In the genomic region with DNA sequence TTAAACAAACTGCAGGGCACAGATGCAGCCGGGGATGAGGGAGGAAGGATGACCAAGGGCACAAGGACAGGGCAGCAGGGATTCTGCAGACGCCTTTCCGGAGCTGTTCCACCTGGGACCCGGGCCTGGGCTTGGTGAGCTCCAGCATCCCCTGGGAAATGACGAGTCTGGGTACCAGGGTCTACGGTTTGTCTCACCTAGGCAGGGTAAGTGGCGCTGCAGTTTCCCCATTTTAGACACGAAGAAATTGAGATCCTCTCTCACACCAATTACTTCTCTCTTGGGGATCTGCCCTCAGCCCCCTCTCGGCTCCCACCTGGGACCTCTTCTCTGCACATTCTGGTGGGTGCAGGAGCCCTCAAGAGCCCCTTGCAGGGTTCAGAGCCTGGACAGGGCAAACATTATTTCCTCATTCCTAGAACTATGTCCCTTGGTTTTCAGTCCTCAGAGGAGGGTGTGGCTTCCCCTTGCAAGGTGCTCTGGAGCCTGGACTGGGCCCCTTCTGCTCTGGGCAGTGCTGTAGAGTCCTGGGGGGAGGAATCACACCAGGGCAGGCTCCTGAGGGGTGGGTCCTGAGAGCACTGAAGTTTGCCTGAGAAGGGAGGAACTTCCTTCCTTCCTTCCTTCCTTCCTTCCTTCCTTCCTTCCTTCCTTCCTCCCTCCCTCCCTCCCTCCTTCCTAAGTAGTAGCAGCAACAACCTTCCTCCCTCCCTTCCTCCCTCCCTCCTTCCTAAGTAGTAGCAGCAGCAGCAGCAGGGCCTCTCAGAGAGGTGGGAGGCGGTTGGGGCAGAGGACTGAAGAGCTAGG, we compare ENCODE assay signal across 15 cellular contexts. TPM values are rescaled to one million over a fixed set of nuclear protein-coding genes. Genes with fewer than 3 reads are reported as not detected.
DNase-seq lines count a peak whose midpoint lies in the region; ATAC-seq, FAIRE-seq and TF ChIP-seq lines count a peak whose summit lies in the region.
"Had no signal": no experiment of that assay in that cellular context is flagged by ENCODE, and none has a peak within 500 bp of the region (broad histone marks: within the 10 kb centered on the region; RNA-seq: fewer than 3 reads in every experiment).

No MANE protein-coding gene starts in this region.

- H3K4me1 Mint-ChIP-seq in activated naive CD4-positive, alpha-beta T cell treated with anti-CD3 and anti-CD28 coated beads, Interleukin-2, amount 50 U/mL, for 24 hours: peaks cover 14% of the 10 kb centered on the region
- peaks cover 14% of the 10 kb centered on the region for H3K4me1 Mint-ChIP-seq in activated T-helper 1 cell treated with anti-CD3 and anti-CD28 coated beads, Interleukin-12 subunit alpha, Interleukin-12 subunit beta, Interleukin-2, Interleukin-4 antibody, amounts not matched to agents 30 ng/mL and 10 ng/mL and 1 ng/mL, durations not matched to agents 14 hours and 24 hours and 36 hours (ENCODE audit: low read depth)
- peaks cover 11% of the 10 kb centered on the region for H3K4me1 Mint-ChIP-seq in type B pancreatic cell (ENCODE audit: unreplicated experiment)

- no peaks in the 10 kb centered on the region for H3K27me3 ChIP-seq in testis
- peaks cover 21% of the 10 kb centered on the region for H3K27me3 ChIP-seq in trophoblast cell (ENCODE audit: insufficient read depth, low read length)
- H3K27me3 ChIP-seq: Peyer's patch had no signal

- H4K8ac ChIP-seq in trophoblast cell (ENCODE audit: low read depth, low read length): no peak overlapping the region

- H3K9ac ChIP-seq in trophoblast cell (ENCODE audit: low read length): no peak overlapping the region
- H3K9ac ChIP-seq: KMS-11 had no signal

- H3K27ac ChIP-seq in testis: no peak overlapping the region
- no peak overlapping the region for H3K27ac ChIP-seq in trophoblast cell (ENCODE audit: low read depth, low read length)
- H3K27ac ChIP-seq: coronary artery, KMS-11, Peyer's patch had no signal

- H3K4me1 ChIP-seq in mucosa of descending colon (ENCODE audit: low read depth) (peaks cover 8% of the 10 kb centered on the region), testis (peaks cover 6% of the 10 kb centered on the region), trophoblast cell (ENCODE audit: control insufficient read depth in 1 of 2, insufficient read depth in 2 of 2, low read length in 2 of 2) (peaks cover 3 to 5% of the 10 kb centered on the region in 2 experiments)

- H3K27ac Mint-ChIP-seq in activated naive CD4-positive, alpha-beta T cell treated with anti-CD3 and anti-CD28 coated beads, Interleukin-2, amount 50 U/mL, for 24 hours: no peak overlapping the region
- no peak overlapping the region for H3K27ac Mint-ChIP-seq in activated T-helper 1 cell treated with anti-CD3 and anti-CD28 coated beads, Interleukin-12 subunit alpha, Interleukin-12 subunit beta, Interleukin-2, Interleukin-4 antibody, amounts not matched to agents 30 ng/mL and 10 ng/mL and 1 ng/mL, durations not matched to agents 14 hours and 24 hours and 36 hours
- H3K27ac Mint-ChIP-seq in type B pancreatic cell: peak overlapping the region; percentile 74
- H3K27ac Mint-ChIP-seq: activated CD4-positive, alpha-beta memory T cell treated with anti-CD3 and anti-CD28 coated beads for 36 hours had no signal

- H3K18ac ChIP-seq in trophoblast cell (ENCODE audit: low read length): no peak overlapping the region

- no peak overlapping the region for H2BK5ac ChIP-seq in trophoblast cell (ENCODE audit: low read depth, low read length, poor library complexity)

- no peaks in the 10 kb centered on the region for H3K36me3 Mint-ChIP-seq in activated naive CD4-positive, alpha-beta T cell treated with anti-CD3 and anti-CD28 coated beads, Interleukin-2, amount 50 U/mL, for 24 hours
- no peaks in the 10 kb centered on the region for H3K36me3 Mint-ChIP-seq in activated T-helper 1 cell treated with anti-CD3 and anti-CD28 coated beads, Interleukin-12 subunit alpha, Interleukin-12 subunit beta, Interleukin-2, Interleukin-4 antibody, amounts not matched to agents 30 ng/mL and 10 ng/mL and 1 ng/mL, durations not matched to agents 14 hours and 24 hours and 36 hours (ENCODE audit: low read depth)
- H3K36me3 Mint-ChIP-seq in type B pancreatic cell: no peaks in the 10 kb centered on the region
- H3K36me3 Mint-ChIP-seq: activated CD4-positive, alpha-beta memory T cell treated with anti-CD3 and anti-CD28 coated beads for 36 hours had no signal

- H3K4me3 Mint-ChIP-seq in activated naive CD4-positive, alpha-beta T cell treated with anti-CD3 and anti-CD28 coated beads, Interleukin-2, amount 50 U/mL, for 24 hours: peak overlapping the region; percentile 79
- peak overlapping the region; percentile 55 for H3K4me3 Mint-ChIP-seq in activated T-helper 1 cell treated with anti-CD3 and anti-CD28 coated beads, Interleukin-12 subunit alpha, Interleukin-12 subunit beta, Interleukin-2, Interleukin-4 antibody, amounts not matched to agents 30 ng/mL and 10 ng/mL and 1 ng/mL, durations not matched to agents 14 hours and 24 hours and 36 hours
- peak overlapping the region; percentile 82 for H3K4me3 Mint-ChIP-seq in type B pancreatic cell

- TF ChIP-seq POLR2A in testis (IDR thresholded peaks at IDR 0.05) (no peak), GM12891 (IDR thresholded peaks at IDR 0.05; ENCODE audit: low read depth, low read length) (no peak)

- H2AK5ac ChIP-seq in trophoblast cell (ENCODE audit: low read length): no peak overlapping the region

- H2AFZ ChIP-seq in trophoblast cell (ENCODE audit: insufficient read depth, low read length, poor library complexity): no peak overlapping the region

- no peaks in the 10 kb centered on the region for H3K27me3 Mint-ChIP-seq in activated naive CD4-positive, alpha-beta T cell treated with anti-CD3 and anti-CD28 coated beads, Interleukin-2, amount 50 U/mL, for 24 hours
- peaks cover 40% of the 10 kb centered on the region for H3K27me3 Mint-ChIP-seq in activated T-helper 1 cell treated with anti-CD3 and anti-CD28 coated beads, Interleukin-12 subunit alpha, Interleukin-12 subunit beta, Interleukin-2, Interleukin-4 antibody, amounts not matched to agents 30 ng/mL and 10 ng/mL and 1 ng/mL, durations not matched to agents 14 hours and 24 hours and 36 hours (ENCODE audit: insufficient read depth)
- H3K27me3 Mint-ChIP-seq in type B pancreatic cell: peaks cover 44% of the 10 kb centered on the region
- H3K27me3 Mint-ChIP-seq: activated CD4-positive, alpha-beta memory T cell treated with anti-CD3 and anti-CD28 coated beads for 36 hours had no signal

- no peak overlapping the region for H3K23ac ChIP-seq in trophoblast cell (ENCODE audit: low read length)

- no peak overlapping the region for H4K91ac ChIP-seq in trophoblast cell (ENCODE audit: low read depth, low read length)

- no peak overlapping the region for H2BK12ac ChIP-seq in trophoblast cell (ENCODE audit: low read length)

- no peaks in the 10 kb centered on the region for H3K36me3 ChIP-seq in mucosa of descending colon (ENCODE audit: low read depth)
- no peaks in the 10 kb centered on the region for H3K36me3 ChIP-seq in testis (ENCODE audit: low read depth, missing control alignments)
- H3K36me3 ChIP-seq in trophoblast cell (ENCODE audit: control insufficient read depth in 1 of 2, insufficient read depth in 2 of 2, low read length in 2 of 2): no peaks in the 10 kb centered on the region
- H3K36me3 ChIP-seq: Peyer's patch had no signal

- TF ChIP-seq CTCF in mucosa of descending colon (IDR thresholded peaks at IDR 0.05): no peak
- no peak for TF ChIP-seq CTCF in type B pancreatic cell (conservative IDR thresholded peaks at IDR 0.05)
- no peak for TF ChIP-seq CTCF in testis (IDR thresholded peaks at IDR 0.05)

- H3K79me1 ChIP-seq in trophoblast cell (ENCODE audit: low read length): no peaks in the 10 kb centered on the region

- no peaks in the 10 kb centered on the region for H3K9me3 Mint-ChIP-seq in activated naive CD4-positive, alpha-beta T cell treated with anti-CD3 and anti-CD28 coated beads, Interleukin-2, amount 50 U/mL, for 24 hours
- no peaks in the 10 kb centered on the region for H3K9me3 Mint-ChIP-seq in activated T-helper 1 cell treated with anti-CD3 and anti-CD28 coated beads, Interleukin-12 subunit alpha, Interleukin-12 subunit beta, Interleukin-2, Interleukin-4 antibody, amounts not matched to agents 30 ng/mL and 10 ng/mL and 1 ng/mL, durations not matched to agents 14 hours and 24 hours and 36 hours
- H3K9me3 Mint-ChIP-seq in type B pancreatic cell: no peaks in the 10 kb centered on the region
- H3K9me3 Mint-ChIP-seq: activated CD4-positive, alpha-beta memory T cell treated with anti-CD3 and anti-CD28 coated beads for 36 hours had no signal

- no peak overlapping the region for H3K4ac ChIP-seq in trophoblast cell (ENCODE audit: low read depth, low read length)

- H3K14ac ChIP-seq in trophoblast cell (ENCODE audit: low read length): no peak overlapping the region

- intact Hi-C loops in activated T-helper 1 cell treated with anti-CD3 and anti-CD28 coated beads, Interleukin-12 subunit alpha, Interleukin-12 subunit beta, Interleukin-2, Interleukin-4 antibody, amounts not matched to agents 30 ng/mL and 10 ng/mL and 1 ng/mL, durations not matched to agents 14 hours and 24 hours and 36 hours (cut with micrococcal nuclease): loop anchor here (10.0 kb wide), 3 partner anchors 278 to 418 kb away; no protein-coding TSS in a partner anchor
- intact Hi-C loops in mucosa of descending colon (cut with DNase I, micrococcal nuclease): loop anchor here in 1 of 2 donors (10.0 kb wide), 1 partner anchor 138 kb away; no protein-coding TSS in a partner anchor
- intact Hi-C loops in testis (cut with DNase I; ENCODE audit: low total_unique reads): no loop called here

- no peak overlapping the region for H2BK120ac ChIP-seq in trophoblast cell (ENCODE audit: insufficient read depth, low read length, poor library complexity)

- FAIRE-seq in GM12891 (lab: Jason Lieb, UNC): no peak
- FAIRE-seq: GM12892 had no signal

- no peak for DNase-seq in activated naive CD4-positive, alpha-beta T cell (lab: John Stamatoyannopoulos, UW)
- DNase-seq in activated T-helper 1 cell treated with anti-CD3 and anti-CD28 coated beads, Interleukin-12 subunit alpha, Interleukin-12 subunit beta, Interleukin-2, Interleukin-4 antibody, amounts not matched to agents 30 ng/mL and 10 ng/mL and 1 ng/mL, durations not matched to agents 14 hours and 24 hours and 36 hours (ENCODE audit: low spot score): no peak
- DNase-seq in mucosa of descending colon (no peak), type B pancreatic cell (ENCODE audit: extremely low spot score, unreplicated experiment) (no peak), testis (no peak), trophoblast cell (no peak), GM12891 (ENCODE audit: insufficient read length, low spot score) (no peak)
- DNase-seq: activated CD4-positive, alpha-beta memory T cell treated with anti-CD3 and anti-CD28 coated beads for 36 hours; AML-193; NCI-H526 treated with DMSO at 0.1 percent for 48 hours; Peyer's patch had no signal

- 58 to 65% methylated on average over 9 to 10 of the region's 10 CpGs for WGBS in testis, 2 donors
- WGBS in trophoblast cell (ENCODE audit: extremely low coverage, insufficient coverage, insufficient read length): no CpG with 5 or more reads among the region's 10 CpGs

- no peaks in the 10 kb centered on the region for H3K9me3 ChIP-seq in mucosa of descending colon
- no peaks in the 10 kb centered on the region for H3K9me3 ChIP-seq in testis
- H3K9me3 ChIP-seq in trophoblast cell (ENCODE audit: insufficient read depth, low read depth, low read length): peaks cover 8% of the 10 kb centered on the region
- H3K9me3 ChIP-seq: Peyer's patch had no signal

- H3K4me3 ChIP-seq in mucosa of descending colon (no peak overlapping the region), testis (no peak overlapping the region), trophoblast cell (ENCODE audit: low read depth, low read length) (no peak overlapping the region)
- H3K4me3 ChIP-seq: coronary artery, Peyer's patch had no signal

- ATAC-seq in mucosa of descending colon: peak; percentile 25

- H4K12ac ChIP-seq in trophoblast cell (ENCODE audit: low read depth, low read length): no peak overlapping the region

- H3K79me2 ChIP-seq in trophoblast cell (ENCODE audit: control insufficient read depth, insufficient read depth, low read length, poor library complexity): no peaks in the 10 kb centered on the region

- no peak overlapping the region for H3K4me2 ChIP-seq in trophoblast cell (ENCODE audit: low read length)
- H3K4me2 ChIP-seq: KMS-11 had no signal

RNA-seq across cellular contexts. Expression of a gene that starts 16.0 kb away (rescaled TPM):
- 0.23 and 0.81 TPM in 2 replicates for total RNA-seq in activated T-helper 1 cell treated with anti-CD3 and anti-CD28 coated beads, Interleukin-12 subunit alpha, Interleukin-12 subunit beta, Interleukin-2, Interleukin-4 antibody, amounts not matched to agents 30 ng/mL and 10 ng/mL and 1 ng/mL, durations not matched to agents 14 hours and 24 hours and 36 hours
- total RNA-seq in mucosa of descending colon (10 to 100 TPM; 15.7 to 59.6 (median 43.0) TPM), type B pancreatic cell (ENCODE audit: low replicate concordance) (18.5 and 20.3 TPM in 2 replicates), testis (1 to 10 TPM; 8.0 to 8.4 TPM)
- 7.4 TPM for polyA plus RNA-seq in testis (ENCODE audit: insufficient read depth, low read depth, low replicate concordance)
- polyA plus RNA-seq in trophoblast cell (2013): 2.7 and 3.0 TPM in 2 replicates
- polyA plus RNA-seq in GM12891 (2012; ENCODE audit: low read depth, missing spikeins): 0.49 TPM
